Comparison of ENCODE assay signal across 1 cellular context in genomic region chr12:106285993-106286392, GRCh38.
TF ChIP-seq lines count a peak whose summit lies in the region.

No MANE protein-coding gene starts in this region.

TF ChIP-seq in endothelial cell of umbilical vein, 7 proteins besides CTCF, POLR2A, EP300 and RAD21 (continued from another document):
- TF ChIP-seq MAX (IDR thresholded peaks at IDR 0.05; ENCODE audit: insufficient read depth, insufficient read length): no peak
